Comparison of ENCODE assay signal across 13 cellular contexts in genomic region chr18:67239826-67240225, GRCh38.
"Had no signal": no experiment of that assay in that cellular context is flagged by ENCODE, and none has a peak within 500 bp of the region (broad histone marks: within the 10 kb centered on the region; RNA-seq: fewer than 3 reads in every experiment).

No MANE protein-coding gene starts in this region.

- H3K36me3 Mint-ChIP-seq: stimulated activated naive B cell treated with anti-CD40 and anti-IgM and Interleukin-4, amounts not matched to agents 10 μg/mL and 1 μg/mL and 100 μg/mL, for 72 hours; WTC11 had no signal

- H3K27ac Mint-ChIP-seq: dendritic cell treated with granulocyte-macrophage colony-stimulating factor and Interleukin-4, amounts not matched to agents 40 ng/mL and 50 ng/mL, for 4 days; nephron; stimulated activated naive B cell treated with anti-CD40 and anti-IgM and Interleukin-4, amounts not matched to agents 10 μg/mL and 1 μg/mL and 100 μg/mL, for 72 hours; WTC11 had no signal

- H3K4me3 Mint-ChIP-seq: dendritic cell treated with granulocyte-macrophage colony-stimulating factor and Interleukin-4, amounts not matched to agents 40 ng/mL and 50 ng/mL, for 4 days; nephron; stimulated activated naive B cell treated with anti-CD40 and anti-IgM and Interleukin-4, amounts not matched to agents 10 μg/mL and 1 μg/mL and 100 μg/mL, for 72 hours; WTC11 had no signal

- H3K9me3 Mint-ChIP-seq: dendritic cell treated with granulocyte-macrophage colony-stimulating factor and Interleukin-4, amounts not matched to agents 40 ng/mL and 50 ng/mL, for 4 days; nephron; stimulated activated naive B cell treated with anti-CD40 and anti-IgM and Interleukin-4, amounts not matched to agents 10 μg/mL and 1 μg/mL and 100 μg/mL, for 72 hours had no signal

- DNase-seq: activated effector memory CD4-positive, alpha-beta T cell treated with Interleukin-2 at 50 U/mL for 16 hours; aorta; effector memory CD4-positive, alpha-beta T cell; gastrocnemius medialis; heart left ventricle; mesendoderm; nucleus accumbens; stimulated activated naive B cell treated with anti-CD40 and anti-IgM and Interleukin-4, amounts not matched to agents 10 μg/mL and 1 μg/mL and 100 μg/mL, for 72 hours; SW 1271; trophoblast cell had no signal

- ATAC-seq: gastrocnemius medialis; heart left ventricle; stimulated activated naive B cell treated with anti-CD40 and anti-IgM and Interleukin-4, amounts not matched to agents 10 μg/mL and 1 μg/mL and 100 μg/mL, for 72 hours; WTC11 had no signal

- H3K27me3 Mint-ChIP-seq: dendritic cell treated with granulocyte-macrophage colony-stimulating factor and Interleukin-4, amounts not matched to agents 40 ng/mL and 50 ng/mL, for 4 days; stimulated activated naive B cell treated with anti-CD40 and anti-IgM and Interleukin-4, amounts not matched to agents 10 μg/mL and 1 μg/mL and 100 μg/mL, for 72 hours had no signal
